27 cellular contexts compared by ENCODE assay signal in the genomic region with DNA sequence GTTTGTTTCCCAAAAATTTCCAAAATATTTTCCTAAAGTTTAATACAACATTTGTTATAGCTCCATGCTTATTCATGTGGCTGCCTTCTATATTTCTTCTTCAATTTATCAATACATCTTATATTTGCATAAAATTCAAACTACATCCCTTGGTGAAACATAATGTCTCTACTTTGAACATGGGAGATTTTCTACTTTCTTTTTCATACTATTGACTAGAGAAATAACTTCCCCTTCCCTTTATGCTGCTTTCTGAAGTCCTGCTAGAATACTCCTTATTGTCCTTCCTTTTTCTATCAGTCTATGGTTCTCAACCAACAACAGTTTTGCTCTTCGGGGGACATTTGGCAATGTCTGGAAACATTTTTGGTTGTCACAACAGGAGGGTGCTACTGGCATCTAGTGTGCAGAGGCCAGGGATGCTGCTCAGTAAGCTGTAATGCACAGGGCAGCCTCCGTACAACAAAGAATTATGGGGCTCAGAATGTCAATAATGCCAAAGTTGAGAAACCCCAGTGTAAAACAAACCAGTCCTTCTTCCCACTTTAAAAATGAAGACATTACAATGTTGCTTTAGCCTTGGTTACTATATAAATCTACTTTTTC.
DNase-seq lines count a peak whose midpoint lies in the region; ATAC-seq lines count a peak whose summit lies in the region.
"Had no signal": no experiment of that assay in that cellular context is flagged by ENCODE, and none has a peak within 500 bp of the region (broad histone marks: within the 10 kb centered on the region; RNA-seq: fewer than 3 reads in every experiment).

No MANE protein-coding gene starts in this region.

- no peak overlapping the region for H3K27ac Mint-ChIP-seq in activated naive CD4-positive, alpha-beta T cell treated with anti-CD3 and anti-CD28 coated beads, Interleukin-2, amount 10 ng/mL, durations not matched to agents 7 days and 5 days
- H3K27ac Mint-ChIP-seq: activated naive CD4-positive, alpha-beta T cell treated with anti-CD3 and anti-CD28 coated beads, Interleukin-2, amount 50 U/mL, for 24 hours; CD4-positive, alpha-beta T cell; GM23338; neural progenitor cell; stimulated activated naive CD8-positive, alpha-beta T cell treated with anti-CD3 and anti-CD28 coated beads, Interleukin-15, Interleukin-2, amounts not matched to agents 100 ng/mL and 50 ng/mL, for 24 hours had no signal

- peaks cover 4% of the 10 kb centered on the region for H3K4me1 Mint-ChIP-seq in activated naive CD4-positive, alpha-beta T cell treated with anti-CD3 and anti-CD28 coated beads, Interleukin-2, amount 10 ng/mL, durations not matched to agents 7 days and 5 days
- H3K4me1 Mint-ChIP-seq: activated naive CD4-positive, alpha-beta T cell treated with anti-CD3 and anti-CD28 coated beads, Interleukin-2, amount 50 U/mL, for 24 hours; GM23338; neural progenitor cell had no signal

- CTCF ChIA-PET in activated naive CD4-positive, alpha-beta T cell treated with anti-CD3 and anti-CD28 coated beads, Interleukin-2, amount 10 ng/mL, durations not matched to agents 7 days and 5 days (lab: Charles Lee) = interaction anchor here (1.2 to 2.1 kb wide), 3 partner anchors 21 to 426 kb away, joined by 3 to 5 read pairs (median 5); no protein-coding TSS in a partner anchor

- ATAC-seq in GM18907 (IDR thresholded peaks at IDR 0.05; ENCODE audit: unreplicated experiment) (peak; percentile 55), HG03469 (IDR thresholded peaks at IDR 0.05; ENCODE audit: unreplicated experiment) (no peak)
- ATAC-seq: activated T-cell treated with anti-CD3 and anti-CD28 coated beads, Interleukin-2, amount 50 U/mL, for 4 hours; GM23338 had no signal

- H3K36me3 Mint-ChIP-seq in activated naive CD4-positive, alpha-beta T cell treated with anti-CD3 and anti-CD28 coated beads, Interleukin-2, amount 10 ng/mL, durations not matched to agents 7 days and 5 days = peaks cover 8% of the 10 kb centered on the region
- H3K36me3 Mint-ChIP-seq: neural progenitor cell had no signal

- DNase-seq in AML-193 (lab: John Stamatoyannopoulos, UW) (peak; percentile 22 to 45), NOMO-1 treated with DMSO at 0.1 percent for 48 hours (lab: John Stamatoyannopoulos, UW; ENCODE audit: unreplicated experiment) (peak; percentile 52), fibroblast of gingiva (ENCODE audit: low read depth) (peak; percentile 7), iPS-NIHi11 (ENCODE audit: low spot score) (no peak), NCI-H1694 (lab: John Stamatoyannopoulos, UW) (no peak)
- no peak for DNase-seq in activated naive CD4-positive, alpha-beta T cell treated with anti-CD3 and anti-CD28 coated beads, Interleukin-2, amount 10 ng/mL, durations not matched to agents 7 days and 5 days
- DNase-seq: activated CD4-positive, alpha-beta T cell treated with anti-CD3 and anti-CD28 coated beads for 1 hour; activated CD8-positive, alpha-beta memory T cell treated with anti-CD3 and anti-CD28 coated beads for 24 hours; activated T-cell treated with anti-CD3 and anti-CD28 coated beads, Interleukin-2, amount 50 U/mL, for 4 hours; CD4-positive, alpha-beta T cell; dermis blood vessel endothelial cell; DMS153; NCI-H1092; NCI-H187 treated with DMSO at 0.1 percent for 48 hours; NCI-H226; NCI-H748 treated with DMSO at 0.1 percent for 48 hours; PC-9; SHP77 treated with DMSO at 0.1 percent for 48 hours; sigmoid colon; stimulated activated CD4-positive, alpha-beta T cell treated with anti-CD3 and anti-CD28 coated beads, Interleukin-15, amount 100 ng/mL, for 24 hours; T-helper 1 cell had no signal

- H3K27me3 Mint-ChIP-seq in activated naive CD4-positive, alpha-beta T cell treated with anti-CD3 and anti-CD28 coated beads, Interleukin-2, amount 10 ng/mL, durations not matched to agents 7 days and 5 days = no peaks in the 10 kb centered on the region
- H3K27me3 Mint-ChIP-seq: activated naive CD4-positive, alpha-beta T cell treated with anti-CD3 and anti-CD28 coated beads, Interleukin-2, amount 50 U/mL, for 24 hours; CD4-positive, alpha-beta T cell; stimulated activated naive CD8-positive, alpha-beta T cell treated with anti-CD3 and anti-CD28 coated beads, Interleukin-15, Interleukin-2, amounts not matched to agents 100 ng/mL and 50 ng/mL, for 24 hours had no signal

- H3K4me3 Mint-ChIP-seq in activated naive CD4-positive, alpha-beta T cell treated with anti-CD3 and anti-CD28 coated beads, Interleukin-2, amount 10 ng/mL, durations not matched to agents 7 days and 5 days = no peak overlapping the region
- H3K4me3 Mint-ChIP-seq: activated naive CD4-positive, alpha-beta T cell treated with anti-CD3 and anti-CD28 coated beads, Interleukin-2, amount 50 U/mL, for 24 hours; activated T-cell treated with anti-CD3 and anti-CD28 coated beads, Interleukin-2, amount 50 U/mL, for 4 hours; CD4-positive, alpha-beta T cell; GM23338; neural progenitor cell; stimulated activated naive CD8-positive, alpha-beta T cell treated with anti-CD3 and anti-CD28 coated beads, Interleukin-15, Interleukin-2, amounts not matched to agents 100 ng/mL and 50 ng/mL, for 24 hours had no signal

- no peaks in the 10 kb centered on the region for H3K9me3 Mint-ChIP-seq in activated naive CD4-positive, alpha-beta T cell treated with anti-CD3 and anti-CD28 coated beads, Interleukin-2, amount 10 ng/mL, durations not matched to agents 7 days and 5 days
- H3K9me3 Mint-ChIP-seq: activated naive CD4-positive, alpha-beta T cell treated with anti-CD3 and anti-CD28 coated beads, Interleukin-2, amount 50 U/mL, for 24 hours; activated T-cell treated with anti-CD3 and anti-CD28 coated beads, Interleukin-2, amount 50 U/mL, for 4 hours; CD4-positive, alpha-beta T cell; GM23338; neural progenitor cell; stimulated activated naive CD8-positive, alpha-beta T cell treated with anti-CD3 and anti-CD28 coated beads, Interleukin-15, Interleukin-2, amounts not matched to agents 100 ng/mL and 50 ng/mL, for 24 hours had no signal

Comparison
In these comparisons a context has a peak if more than half of its experiments do, and no peak if none do; other contexts are left out.
1. DNase-seq: peak in AML-193 (2 of 2), NOMO-1 treated with DMSO at 0.1 percent for 48 hours (single experiment) and fibroblast of gingiva (single experiment); none in activated naive CD4-positive, alpha-beta T cell treated with anti-CD3 and anti-CD28 coated beads, Interleukin-2, amount 10 ng/mL, durations not matched to agents 7 days and 5 days (single experiment), iPS-NIHi11 (single experiment) and NCI-H1694 (single experiment).